34 cellular contexts compared by ENCODE assay signal in genomic region chr10:128105383-128105782, GRCh38.
"Had no signal": no experiment of that assay in that cellular context is flagged by ENCODE, and none has a peak within 500 bp of the region (broad histone marks: within the 10 kb centered on the region; RNA-seq: fewer than 3 reads in every experiment).

No MANE protein-coding gene starts in this region.

- H3K4me2 ChIP-seq: SK-N-SH had no signal

- H3K4me3 ChIP-seq: breast epithelium, colonic mucosa, MG63, Peyer's patch, SJCRH30 had no signal

- H3K4me1 Mint-ChIP-seq: WTC11 had no signal

- H3K9me3 ChIP-seq: breast epithelium, colonic mucosa, MG63, Peyer's patch, SJCRH30, SK-N-SH had no signal

- DNase-seq: activated CD4-positive, alpha-beta T cell treated with anti-CD3 and anti-CD28 coated beads, Interleukin-2, amount 50 U/mL, for 1 hour; activated CD4-positive, CD25-positive, alpha-beta regulatory T cell treated with anti-CD3 and anti-CD28 coated beads, Interleukin-2, amount 50 U/mL, for 72 hours; activated CD8-positive, alpha-beta memory T cell treated with anti-CD3 and anti-CD28 coated beads, Interleukin-2, amount 10 ng/mL, durations not matched to agents 7 days and 5 days; activated effector memory CD4-positive, alpha-beta T cell treated with Interleukin-2 at 50 U/mL for 16 hours; activated naive CD4-positive, alpha-beta T cell; activated T-cell treated with anti-CD3 and anti-CD28 coated beads, Interleukin-2, amount 50 U/mL, for 24 hours; aorta; caudate nucleus; colonic mucosa; MG63; MV-4-11; NCI-H1092 treated with DMSO at 0.1 percent for 48 hours; NCI-H1417 treated with DMSO at 0.1 percent for 48 hours; NCI-H1694; NCI-H2029; NCI-H2107; NCI-H2171 treated with DMSO at 0.1 percent for 48 hours; NCI-H345; NCI-H510A; NCI-H526 treated with DMSO at 0.1 percent for 48 hours; NCI-H82; NK-92 treated with Interleukin-12 subunit alpha and Interleukin-12 subunit beta, amount 100 ng/mL, for 24 hours; OCI-M1; Peyer's patch; Right ventricle myocardium superior; SJCRH30; SK-N-SH; SW 1271; T-helper 9 cell had no signal

- H3K36me3 ChIP-seq: breast epithelium, colonic mucosa, Peyer's patch had no signal

- H3K36me3 Mint-ChIP-seq: activated naive CD4-positive, alpha-beta T cell treated with anti-CD3 and anti-CD28 coated beads, Interleukin-2, amount 50 U/mL, for 24 hours had no signal

- H3K4me1 ChIP-seq: breast epithelium, colonic mucosa, Peyer's patch, SJCRH30 had no signal

- H3K27me3 Mint-ChIP-seq: activated CD8-positive, alpha-beta memory T cell treated with anti-CD3 and anti-CD28 coated beads, Interleukin-2, amount 10 ng/mL, durations not matched to agents 7 days and 5 days; activated naive CD4-positive, alpha-beta T cell treated with anti-CD3 and anti-CD28 coated beads, Interleukin-2, amount 50 U/mL, for 24 hours; activated T-cell treated with anti-CD3 and anti-CD28 coated beads, Interleukin-2, amount 50 U/mL, for 24 hours had no signal

- H3K27ac Mint-ChIP-seq: activated naive CD4-positive, alpha-beta T cell treated with anti-CD3 and anti-CD28 coated beads, Interleukin-2, amount 50 U/mL, for 24 hours; activated T-cell treated with anti-CD3 and anti-CD28 coated beads, Interleukin-2, amount 50 U/mL, for 24 hours; WTC11 had no signal

- H3K27me3 ChIP-seq: breast epithelium, colonic mucosa, MG63, Peyer's patch, SJCRH30 had no signal

- ATAC-seq: activated CD8-positive, alpha-beta memory T cell treated with anti-CD3 and anti-CD28 coated beads, Interleukin-2, amount 10 ng/mL, durations not matched to agents 7 days and 5 days; WTC11 had no signal

- H3K9ac ChIP-seq: SK-N-SH had no signal

- H3K4me3 Mint-ChIP-seq: activated CD8-positive, alpha-beta memory T cell treated with anti-CD3 and anti-CD28 coated beads, Interleukin-2, amount 10 ng/mL, durations not matched to agents 7 days and 5 days; activated naive CD4-positive, alpha-beta T cell treated with anti-CD3 and anti-CD28 coated beads, Interleukin-2, amount 50 U/mL, for 24 hours; activated T-cell treated with anti-CD3 and anti-CD28 coated beads, Interleukin-2, amount 50 U/mL, for 24 hours; activated T-helper 1 cell treated with anti-CD3 and anti-CD28 coated beads, Interleukin-12 subunit alpha, Interleukin-12 subunit beta, Interleukin-2, Interleukin-4 antibody, amounts not matched to agents 30 ng/mL and 10 ng/mL and 1 ng/mL, durations not matched to agents 14 hours and 24 hours and 36 hours; WTC11 had no signal

- H3K9me3 Mint-ChIP-seq: activated naive CD4-positive, alpha-beta T cell treated with anti-CD3 and anti-CD28 coated beads, Interleukin-2, amount 50 U/mL, for 24 hours; activated T-cell treated with anti-CD3 and anti-CD28 coated beads, Interleukin-2, amount 50 U/mL, for 24 hours; activated T-helper 1 cell treated with anti-CD3 and anti-CD28 coated beads, Interleukin-12 subunit alpha, Interleukin-12 subunit beta, Interleukin-2, Interleukin-4 antibody, amounts not matched to agents 30 ng/mL and 10 ng/mL and 1 ng/mL, durations not matched to agents 14 hours and 24 hours and 36 hours; WTC11 had no signal

- H3K27ac ChIP-seq: breast epithelium, colonic mucosa, Peyer's patch, RWPE1, SJCRH30 had no signal
